In genomic region chr17:46047398-46047797, GRCh38 we compare ENCODE assay signal across 17 cellular contexts. TPM values are rescaled to one million over a fixed set of nuclear protein-coding genes. Genes with fewer than 3 reads are reported as not detected.
DNase-seq lines count a peak whose midpoint lies in the region; ATAC-seq lines count a peak whose summit lies in the region.
"Had no signal": no experiment of that assay in that cellular context is flagged by ENCODE, and none has a peak within 500 bp of the region (broad histone marks: within the 10 kb centered on the region; RNA-seq: fewer than 3 reads in every experiment).

No MANE protein-coding gene starts in this region.

- H3K36me3 ChIP-seq in ACC112 (ENCODE audit: insufficient read depth, low read length) = peaks cover 44% of the 10 kb centered on the region
- peaks cover 85% of the 10 kb centered on the region for H3K36me3 ChIP-seq in SK-N-MC (ENCODE audit: insufficient read depth, low read length)
- peaks cover 28% of the 10 kb centered on the region for H3K36me3 ChIP-seq in GM23248 (ENCODE audit: low read depth)

- H3F3A ChIP-seq in GM23248 (ENCODE audit: insufficient read depth) = peaks cover 16% of the 10 kb centered on the region

- H2AFZ ChIP-seq in ACC112 (ENCODE audit: low read length, unreplicated experiment) (no peak overlapping the region), GM23248 (no peak overlapping the region)

- H3K27ac ChIP-seq in ACC112 (ENCODE audit: low read depth, low read length) = peak overlapping the region; percentile 40; the same call in 1 of the 2 replicates
- peak overlapping the region; percentile 43; the same call in 1 of the 2 replicates for H3K27ac ChIP-seq in SK-N-MC
- H3K27ac ChIP-seq in GM23248 = no peak overlapping the region
- H3K27ac ChIP-seq: A549 had no signal

- DNase-seq in SK-N-MC (ENCODE audit: low read depth, low spot score) = no peak
- DNase-seq in left colon = no peak
- DNase-seq in stimulated activated effector memory CD8-positive, alpha-beta T cell treated with anti-CD3 and anti-CD28 coated beads, Interleukin-12 subunit alpha, Interleukin-12 subunit beta, amount 100 ng/mL, for 72 hours (ENCODE audit: low spot score in 2 of 2) = no peak
- no peak for DNase-seq in GM23248
- DNase-seq in SW 1271 (lab: John Stamatoyannopoulos, UW) = no peak
- DNase-seq in GDM1 (lab: John Stamatoyannopoulos, UW) = no peak
- DNase-seq: CD4-positive, CD25-positive, alpha-beta regulatory T cell; DMS79 treated with DMSO at 0.1 percent for 48 hours; NCI-H146; NCI-H2227 treated with DMSO at 0.1 percent for 48 hours; NCI-H526; NK-92 treated with Interleukin-12 subunit alpha and Interleukin-12 subunit beta, amount 100 ng/mL, for 24 hours; RPMI8226 had no signal

- in situ Hi-C loops in GM23248 (cut with MboI) = loop anchor here (10.0 kb wide), 1 partner anchor 57 kb away; no protein-coding TSS in a partner anchor

- H3K9me3 Mint-ChIP-seq in stimulated activated effector memory CD8-positive, alpha-beta T cell treated with anti-CD3 and anti-CD28 coated beads, Interleukin-12 subunit alpha, Interleukin-12 subunit beta, amount 100 ng/mL, for 72 hours = no peaks in the 10 kb centered on the region
- H3K9me3 Mint-ChIP-seq: CD4-positive, CD25-positive, alpha-beta regulatory T cell had no signal

- ATAC-seq in left colon = peak; percentile 23
- ATAC-seq in stimulated activated effector memory CD8-positive, alpha-beta T cell treated with anti-CD3 and anti-CD28 coated beads, Interleukin-12 subunit alpha, Interleukin-12 subunit beta, amount 100 ng/mL, for 72 hours = no peak
- ATAC-seq: A549 had no signal

- H3K9ac ChIP-seq in SK-N-MC (ENCODE audit: insufficient read length) (no peak overlapping the region), GM23248 (no peak overlapping the region)

- H3K4me1 ChIP-seq in ACC112 (ENCODE audit: control insufficient read depth, insufficient read depth, low read length, unreplicated experiment) (peaks cover 7% of the 10 kb centered on the region), GM23248 (ENCODE audit: insufficient read depth) (peaks cover 9% of the 10 kb centered on the region; the same call in 1 of the 2 replicates)

- H3K9me2 ChIP-seq in GM23248 (ENCODE audit: insufficient read depth) = no peaks in the 10 kb centered on the region

- H3K4me1 Mint-ChIP-seq in stimulated activated effector memory CD8-positive, alpha-beta T cell treated with anti-CD3 and anti-CD28 coated beads, Interleukin-12 subunit alpha, Interleukin-12 subunit beta, amount 100 ng/mL, for 72 hours = peaks cover 40% of the 10 kb centered on the region

- H3K4me3 Mint-ChIP-seq in stimulated activated effector memory CD8-positive, alpha-beta T cell treated with anti-CD3 and anti-CD28 coated beads, Interleukin-12 subunit alpha, Interleukin-12 subunit beta, amount 100 ng/mL, for 72 hours = no peak overlapping the region
- H3K4me3 Mint-ChIP-seq: CD4-positive, CD25-positive, alpha-beta regulatory T cell had no signal

- H3K9me3 ChIP-seq in SK-N-MC (ENCODE audit: low read depth, low read length) (no peaks in the 10 kb centered on the region), GM23248 (ENCODE audit: low read depth) (no peaks in the 10 kb centered on the region)
- H3K9me3 ChIP-seq: A549, HAP-1 had no signal

- H3K27me3 ChIP-seq in ACC112 (ENCODE audit: insufficient read depth, low read length) (no peaks in the 10 kb centered on the region), GM23248 (replicated peaks; ENCODE audit: insufficient read depth) (no peaks in the 10 kb centered on the region)

- peaks cover 100% of the 10 kb centered on the region for H3K36me3 Mint-ChIP-seq in stimulated activated effector memory CD8-positive, alpha-beta T cell treated with anti-CD3 and anti-CD28 coated beads, Interleukin-12 subunit alpha, Interleukin-12 subunit beta, amount 100 ng/mL, for 72 hours

- no peaks in the 10 kb centered on the region for H4K20me1 ChIP-seq in GM23248 (ENCODE audit: insufficient read depth)

- WGBS in GM23248 (ENCODE audit: low coverage in 1 of 2, low lambda C conversion rate in 2 of 2, missing lambda C conversion rate in 2 of 2), 2 experiments = 90 to 94% methylated on average over 5 of the region's 5 CpGs

- H3K79me2 ChIP-seq in ACC112 (ENCODE audit: control insufficient read depth, insufficient read depth, low read length, unreplicated experiment) (peaks cover 24% of the 10 kb centered on the region), GM23248 (ENCODE audit: insufficient read depth) (peaks cover 55% of the 10 kb centered on the region)

- H3K4me3 ChIP-seq in ACC112 (ENCODE audit: low read depth, low read length) = no peak overlapping the region
- H3K4me3 ChIP-seq in SK-N-MC = no peak overlapping the region
- no peak overlapping the region for H3K4me3 ChIP-seq in GM23248
- H3K4me3 ChIP-seq: A549, HAP-1 had no signal

- H3K27ac Mint-ChIP-seq in stimulated activated effector memory CD8-positive, alpha-beta T cell treated with anti-CD3 and anti-CD28 coated beads, Interleukin-12 subunit alpha, Interleukin-12 subunit beta, amount 100 ng/mL, for 72 hours = peak overlapping the region; percentile 40
- H3K27ac Mint-ChIP-seq: CD4-positive, CD25-positive, alpha-beta regulatory T cell had no signal

- no peak overlapping the region for H3K4me2 ChIP-seq in GM23248 (ENCODE audit: unreplicated experiment)
- H3K4me2 ChIP-seq: A549 had no signal

- intact Hi-C loops in left colon (cut with DNase I, micrococcal nuclease) = loop anchor here in 1 of 2 donors (5.0 kb wide), 1 partner anchor 165 kb away; no protein-coding TSS in a partner anchor

RNA-seq across cellular contexts. Expression of gene STH, which starts 48.3 kb away (rescaled TPM):
- total RNA-seq in left colon = not detected
- total RNA-seq in GM23248 (2014; rRNA removed; shearing (Covaris generic)) = not detected in 2 replicates
- polyA plus RNA-seq in GM23248 (2016; fragmentation: Nextera tagmentation; extraction: Ambion mirVana) = not detected in 2 replicates
- total RNA-seq: CD4-positive, CD25-positive, alpha-beta regulatory T cell; HT1080 had no signal
- polyA plus RNA-seq: A549; CD4-positive, CD25-positive, alpha-beta regulatory T cell had no signal
